In the genomic region with DNA sequence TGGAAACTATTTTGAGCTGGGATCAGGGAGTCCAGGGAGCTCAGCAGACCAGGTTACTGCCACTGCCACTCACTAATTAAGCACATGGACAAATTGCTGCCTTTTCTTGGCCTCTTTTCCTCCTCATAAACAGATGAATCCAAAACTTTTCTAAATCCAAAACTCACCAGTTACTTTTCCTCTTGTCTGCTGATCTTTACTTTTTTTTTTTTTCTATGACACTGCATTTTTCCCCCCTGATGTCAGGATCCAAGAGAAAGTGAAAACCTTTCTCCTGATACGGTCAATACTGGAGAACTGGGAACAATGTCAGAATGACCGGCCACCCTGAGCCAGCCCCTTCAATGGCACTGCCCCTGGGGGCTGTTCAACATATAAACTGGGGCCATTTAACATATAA, we compare ENCODE assay signal across 10 cellular contexts.
A peak's percentile ranks its signal among the peaks of the same experiment; 100 is the strongest.
DNase-seq lines count a peak whose midpoint lies in the region; ATAC-seq, FAIRE-seq and TF ChIP-seq lines count a peak whose summit lies in the region.
"Had no signal": no experiment of that assay in that cellular context is flagged by ENCODE, and none has a peak within 500 bp of the region (broad histone marks: within the 10 kb centered on the region; RNA-seq: fewer than 3 reads in every experiment).

No MANE protein-coding gene starts in this region.

- ATAC-seq in upper lobe of left lung (ENCODE audit: low FRiP score in 2 of 2) (peak in 1 of 2 donors; percentile 54), HG03025 (IDR thresholded peaks at IDR 0.05; ENCODE audit: low FRiP score, unreplicated experiment) (no peak)

- H4K8ac ChIP-seq in mesendoderm (ENCODE audit: low read depth, low read length) = no peak overlapping the region

- peaks cover 15% of the 10 kb centered on the region; the same call in 1 of the 2 replicates for H3K9me3 ChIP-seq in HUES6 (ENCODE audit: control insufficient read depth, insufficient read depth, low read depth, low read length)
- peaks cover 5 to 11% (median 8%) of the 10 kb centered on the region in 4 donors for H3K9me3 ChIP-seq in upper lobe of left lung

- CTCF ChIA-PET in GM10248 (lab: Yijun Ruan, JAX) = interaction anchor here (1.7 to 2.2 kb wide), 2 partner anchors 10 to 99 kb away, joined by 4 to 7 read pairs; no protein-coding TSS in a partner anchor

- H3K4ac ChIP-seq in mesendoderm (ENCODE audit: low read depth, low read length) = peak overlapping the region; percentile 77

- TF ChIP-seq CTCF in upper lobe of left lung (IDR thresholded peaks at IDR 0.05) (no peak), GM10248 (IDR thresholded peaks at IDR 0.05; ENCODE audit: control extremely low read depth, extremely low read depth, low read depth, missing control alignments) (no peak)

- no peak overlapping the region for H2AK5ac ChIP-seq in mesendoderm (ENCODE audit: low read length)

- no peak overlapping the region for H3K23ac ChIP-seq in mesendoderm (ENCODE audit: low read length)

- H3K27me3 ChIP-seq in HUES6 (ENCODE audit: control insufficient read depth, insufficient read depth, low read length) (no peaks in the 10 kb centered on the region), mesendoderm (ENCODE audit: insufficient read depth, low read length, poor library complexity) (no peaks in the 10 kb centered on the region), upper lobe of left lung (no peaks in the 10 kb centered on the region)

- H3K9ac ChIP-seq in HUES6 (ENCODE audit: low read length) = peak overlapping the region; percentile 29
- no peak overlapping the region for H3K9ac ChIP-seq in mesendoderm (ENCODE audit: low read length)

- peaks cover 12% of the 10 kb centered on the region for H3K4me1 Mint-ChIP-seq in activated T-helper 2 cell treated with anti-CD3 and anti-CD28 coated beads, Interferon-gamma antibody, Interleukin-2, Interleukin-4, amounts not matched to agents 10 μg/mL and 5 μg/mL and 100 μg/mL, durations not matched to agents 14 hours and 24 hours and 36 hours (ENCODE audit: low read depth)

- H3K27me3 Mint-ChIP-seq in activated T-helper 2 cell treated with anti-CD3 and anti-CD28 coated beads, Interferon-gamma antibody, Interleukin-2, Interleukin-4, amounts not matched to agents 10 μg/mL and 5 μg/mL and 100 μg/mL, durations not matched to agents 14 hours and 24 hours and 36 hours (ENCODE audit: low read depth) = no peaks in the 10 kb centered on the region

- DNase-seq in mesendoderm = peak; percentile 75
- DNase-seq in upper lobe of left lung = no peak
- DNase-seq in activated T-helper 2 cell treated with anti-CD3 and anti-CD28 coated beads, Interferon-gamma antibody, Interleukin-2, Interleukin-4, amounts not matched to agents 10 μg/mL and 5 μg/mL and 100 μg/mL, durations not matched to agents 14 hours and 24 hours and 36 hours (ENCODE audit: low spot score) = no peak
- DNase-seq in GM10248 (ENCODE audit: extremely low spot score) = no peak
- no peak for DNase-seq in NCI-H1048 (lab: John Stamatoyannopoulos, UW)
- DNase-seq: NCI-H82 had no signal

- peaks cover 4% of the 10 kb centered on the region for H3K9me3 Mint-ChIP-seq in activated T-helper 2 cell treated with anti-CD3 and anti-CD28 coated beads, Interferon-gamma antibody, Interleukin-2, Interleukin-4, amounts not matched to agents 10 μg/mL and 5 μg/mL and 100 μg/mL, durations not matched to agents 14 hours and 24 hours and 36 hours

- H3K4me3 Mint-ChIP-seq in activated T-helper 2 cell treated with anti-CD3 and anti-CD28 coated beads, Interferon-gamma antibody, Interleukin-2, Interleukin-4, amounts not matched to agents 10 μg/mL and 5 μg/mL and 100 μg/mL, durations not matched to agents 14 hours and 24 hours and 36 hours (ENCODE audit: low read depth) = no peak overlapping the region
- H3K4me3 Mint-ChIP-seq: memory B cell had no signal

- H3K79me2 ChIP-seq in mesendoderm (ENCODE audit: control insufficient read depth, insufficient read depth, low read length) = no peaks in the 10 kb centered on the region

- no peaks in the 10 kb centered on the region for H3K79me1 ChIP-seq in mesendoderm (ENCODE audit: low read length)

- no peak overlapping the region for H2BK5ac ChIP-seq in mesendoderm (ENCODE audit: low read length)

- peak overlapping the region; percentile 65 for H3K18ac ChIP-seq in mesendoderm (ENCODE audit: low read length)

- no peak overlapping the region for H3K4me2 ChIP-seq in mesendoderm (ENCODE audit: low read length)

- intact Hi-C loops in activated T-helper 2 cell treated with anti-CD3 and anti-CD28 coated beads, Interferon-gamma antibody, Interleukin-2, Interleukin-4, amounts not matched to agents 10 μg/mL and 5 μg/mL and 100 μg/mL, durations not matched to agents 14 hours and 24 hours and 36 hours (cut with micrococcal nuclease) = no loop called here

- no peak overlapping the region for H3K56ac ChIP-seq in mesendoderm (ENCODE audit: low read length)

- H2BK120ac ChIP-seq in mesendoderm (ENCODE audit: low read depth, low read length) = peak overlapping the region; percentile 89

- TF ChIP-seq EP300 in upper lobe of left lung (IDR thresholded peaks at IDR 0.05) = no peak

- H3K4me3 ChIP-seq in HUES6 (ENCODE audit: low read depth, low read length) (no peak overlapping the region), mesendoderm (ENCODE audit: low read length) (no peak overlapping the region), upper lobe of left lung (no peak overlapping the region)

- no CpG with 5 or more reads among the region's 2 CpGs for WGBS in mesendoderm (ENCODE audit: extremely low coverage, insufficient coverage, low lambda C conversion rate)
- WGBS in upper lobe of left lung, 2 donors = 54 to 68% methylated on average over 2 of the region's 2 CpGs

- no peak overlapping the region for H3K27ac Mint-ChIP-seq in activated T-helper 2 cell treated with anti-CD3 and anti-CD28 coated beads, Interferon-gamma antibody, Interleukin-2, Interleukin-4, amounts not matched to agents 10 μg/mL and 5 μg/mL and 100 μg/mL, durations not matched to agents 14 hours and 24 hours and 36 hours
- H3K27ac Mint-ChIP-seq: memory B cell had no signal

- H4K5ac ChIP-seq in mesendoderm (ENCODE audit: low read length) = no peak overlapping the region

- H3K4me1 ChIP-seq in HUES6 (ENCODE audit: control insufficient read depth, insufficient read depth, low read length) (peaks cover 11% of the 10 kb centered on the region; the same call in 1 of the 2 replicates), mesendoderm (ENCODE audit: control insufficient read depth, low read depth, low read length) (no peaks in the 10 kb centered on the region), upper lobe of left lung (peaks cover 31 to 41% (median 36%) of the 10 kb centered on the region in 4 donors)

- no peaks in the 10 kb centered on the region for H3K36me3 ChIP-seq in HUES6 (ENCODE audit: control insufficient read depth, insufficient read depth, low read length)
- no peaks in the 10 kb centered on the region for H3K36me3 ChIP-seq in mesendoderm (ENCODE audit: control insufficient read depth, insufficient read depth, low read length)
- no peaks in the 10 kb centered on the region for H3K36me3 ChIP-seq in upper lobe of left lung

- POLR2A ChIA-PET in GM10248 (lab: Yijun Ruan, JAX) = no interaction called here

- no peaks in the 10 kb centered on the region for H3K36me3 Mint-ChIP-seq in activated T-helper 2 cell treated with anti-CD3 and anti-CD28 coated beads, Interferon-gamma antibody, Interleukin-2, Interleukin-4, amounts not matched to agents 10 μg/mL and 5 μg/mL and 100 μg/mL, durations not matched to agents 14 hours and 24 hours and 36 hours (ENCODE audit: low read depth)
- H3K36me3 Mint-ChIP-seq: memory B cell had no signal

- H3K27ac ChIP-seq in HUES6 (ENCODE audit: low read depth, low read length) = no peak overlapping the region; the same call in 1 of the 2 replicates
- no peak overlapping the region for H3K27ac ChIP-seq in mesendoderm (ENCODE audit: low read depth, low read length)
- H3K27ac ChIP-seq in upper lobe of left lung = peak overlapping the region; percentile 54 to 80 (median 72)

- peak overlapping the region; percentile 93 for H2BK15ac ChIP-seq in mesendoderm (replicated peaks; ENCODE audit: low read depth)

- no peak for TF ChIP-seq POLR2A in upper lobe of left lung (IDR thresholded peaks at IDR 0.05)

- FAIRE-seq in endometrium (lab: Jason Lieb, UNC) = peak; percentile 37

Comparison
In these comparisons a context has a peak if more than half of its experiments do, and no peak if none do; other contexts are left out.
1. H3K27ac ChIP-seq: peak in upper lobe of left lung (4 of 4); none in HUES6 (single experiment) and mesendoderm (single experiment).